7 cellular contexts compared by ENCODE assay signal in the genomic region with DNA sequence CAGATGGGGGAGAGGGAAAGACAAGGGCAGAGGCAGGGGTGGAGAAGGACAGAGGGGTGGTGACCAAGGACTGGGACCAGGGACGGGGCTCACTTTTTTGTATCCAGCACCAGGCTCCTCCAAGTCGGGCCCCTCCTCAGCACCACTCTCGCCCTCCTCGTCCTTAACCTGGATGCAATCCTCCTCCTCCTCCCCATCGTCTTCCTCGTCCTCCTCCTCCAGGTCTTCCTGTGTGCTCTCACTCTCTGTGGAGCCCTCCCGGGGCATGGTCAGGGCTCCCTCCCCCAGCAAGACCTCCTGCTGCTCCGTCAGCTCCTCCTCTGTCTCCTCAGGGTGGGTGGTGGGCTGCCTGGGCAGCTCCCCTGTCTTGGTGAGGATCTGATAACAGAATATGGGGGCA. TPM values are rescaled to one million over a fixed set of nuclear protein-coding genes. Genes with fewer than 3 reads are reported as not detected.
DNase-seq lines count a peak whose midpoint lies in the region; ATAC-seq and TF ChIP-seq lines count a peak whose summit lies in the region.
"Had no signal": no experiment of that assay in that cellular context is flagged by ENCODE, and none has a peak within 500 bp of the region (broad histone marks: within the 10 kb centered on the region; RNA-seq: fewer than 3 reads in every experiment).

No MANE protein-coding gene starts in this region.

- no peaks in the 10 kb centered on the region for H3K9me3 ChIP-seq in mesodermal cell (ENCODE audit: control insufficient read depth, low read length)
- no peaks in the 10 kb centered on the region for H3K9me3 ChIP-seq in CD8-positive, alpha-beta memory T cell (ENCODE audit: low read length)

- H3K4me3 ChIP-seq in mesodermal cell (ENCODE audit: extremely low read depth, insufficient read depth, low read length, poor library complexity, severe bottlenecking) = peak overlapping the region; percentile 1
- H3K4me3 ChIP-seq in CD8-positive, alpha-beta memory T cell (ENCODE audit: low read length) = no peak overlapping the region

- 13 to 22% methylated on average over 4 of the region's 8 CpGs for WGBS in mesodermal cell (ENCODE audit: insufficient coverage in 2 of 2), 2 experiments

- DNase-seq in Calu3 (no peak), WTC11 (ENCODE audit: low spot score) (no peak), endothelial cell (ENCODE audit: low spot score) (no peak)
- DNase-seq in stimulated activated CD4-positive, alpha-beta T cell treated with anti-CD3 and anti-CD28 coated beads, Interleukin-2, amount 100 ng/mL, for 48 hours = no peak
- no peak for DNase-seq in CD8-positive, alpha-beta memory T cell
- DNase-seq: NCI-H774 had no signal

- POLR2A ChIA-PET in WTC11 (lab: Charles Lee) = interaction anchor here (0.6 to 2.4 kb wide), 6 partner anchors 9 to 81 kb away, joined by 3 to 13 read pairs (median 4); partner anchors contain the start of gene G6PC3
- POLR2A ChIA-PET in CD8-positive, alpha-beta memory T cell (lab: Charles Lee) = no interaction called here

- H3K27ac Mint-ChIP-seq in Calu3 (ENCODE audit: unreplicated experiment) (no peak overlapping the region), WTC11 (peak overlapping the region; percentile 87), endothelial cell (ENCODE audit: unreplicated experiment) (no peak overlapping the region)
- H3K27ac Mint-ChIP-seq in CD8-positive, alpha-beta memory T cell = peak overlapping the region in 4 of 8 donors; percentile 29 to 79 (median 40)

- H3K27me3 Mint-ChIP-seq in Calu3 (ENCODE audit: unreplicated experiment) = no peaks in the 10 kb centered on the region
- no peaks in the 10 kb centered on the region for H3K27me3 Mint-ChIP-seq in WTC11 (ENCODE audit: low read depth)
- peaks cover 17% of the 10 kb centered on the region for H3K27me3 Mint-ChIP-seq in endothelial cell (ENCODE audit: unreplicated experiment)
- H3K27me3 Mint-ChIP-seq in CD8-positive, alpha-beta memory T cell = no peaks in the 10 kb centered on the region

- H3K9me3 Mint-ChIP-seq in Calu3 (ENCODE audit: low read depth, unreplicated experiment) (no peaks in the 10 kb centered on the region), WTC11 (no peaks in the 10 kb centered on the region), endothelial cell (ENCODE audit: unreplicated experiment) (no peaks in the 10 kb centered on the region)
- H3K9me3 Mint-ChIP-seq in CD8-positive, alpha-beta memory T cell = no peaks in the 10 kb centered on the region

- CTCF ChIA-PET in Calu3 (lab: Charles Lee) = interaction anchor here (0.6 to 1.4 kb wide), 5 partner anchors 28 to 202 kb away, joined by 3 to 9 read pairs (median 3); partner anchors contain the start of gene HDAC5
- CTCF ChIA-PET in WTC11 (lab: Charles Lee) = interaction anchor here (0.8 to 4.5 kb wide), 15 partner anchors 9 to 258 kb away, joined by 3 to 41 read pairs (median 5); partner anchors contain the start of genes G6PC3, GRN, HDAC5 and HROB
- CTCF ChIA-PET in CD8-positive, alpha-beta memory T cell (lab: Charles Lee) = no interaction called here

- H3K27me3 ChIP-seq in CD8-positive, alpha-beta memory T cell (ENCODE audit: insufficient read depth, low read length, poor library complexity, severe bottlenecking) = no peaks in the 10 kb centered on the region

- no peak for ATAC-seq in WTC11

- no peak for TF ChIP-seq CTCF in Calu3 (IDR thresholded peaks at IDR 0.05; ENCODE audit: unreplicated experiment)
- no peak for TF ChIP-seq CTCF in WTC11 (IDR thresholded peaks at IDR 0.05)
- TF ChIP-seq CTCF in endothelial cell (IDR thresholded peaks at IDR 0.05; ENCODE audit: unreplicated experiment) = no peak

- BruUV-seq in Calu3 (replicated peaks; lab: Mats Ljungman, UMichigan) = no TSS peak

- H3K4me3 Mint-ChIP-seq in Calu3 (ENCODE audit: low read depth, unreplicated experiment) (peak overlapping the region; percentile 31), WTC11 (peak overlapping the region; percentile 55), endothelial cell (ENCODE audit: unreplicated experiment) (no peak overlapping the region)
- no peak overlapping the region for H3K4me3 Mint-ChIP-seq in CD8-positive, alpha-beta memory T cell

- intact Hi-C loops in Calu3 (cut with micrococcal nuclease; ENCODE audit: unreplicated experiment) = no loop called here

- H3K36me3 ChIP-seq in mesodermal cell (ENCODE audit: control insufficient read depth, insufficient read depth, low read length) = peaks cover 67% of the 10 kb centered on the region
- H3K36me3 ChIP-seq in CD8-positive, alpha-beta memory T cell (ENCODE audit: insufficient read depth, low read length) = peaks cover 7% of the 10 kb centered on the region

- H3K36me3 Mint-ChIP-seq in Calu3 (ENCODE audit: insufficient read depth, unreplicated experiment) (peaks cover 29% of the 10 kb centered on the region), WTC11 (peaks cover 31% of the 10 kb centered on the region), endothelial cell (ENCODE audit: low read depth, unreplicated experiment) (peaks cover 18% of the 10 kb centered on the region)
- peaks cover 0 to 72% (median 14%) of the 10 kb centered on the region in 3 donors for H3K36me3 Mint-ChIP-seq in CD8-positive, alpha-beta memory T cell

- H3K4me1 Mint-ChIP-seq in Calu3 (ENCODE audit: low read depth, unreplicated experiment) = peaks cover 13% of the 10 kb centered on the region
- peaks cover 27% of the 10 kb centered on the region for H3K4me1 Mint-ChIP-seq in WTC11
- H3K4me1 Mint-ChIP-seq in endothelial cell (ENCODE audit: unreplicated experiment) = peaks cover 22% of the 10 kb centered on the region
- peaks cover 0 to 11% (median 0%) of the 10 kb centered on the region in 3 donors for H3K4me1 Mint-ChIP-seq in CD8-positive, alpha-beta memory T cell

- peaks cover 40% of the 10 kb centered on the region for H3K4me1 ChIP-seq in mesodermal cell (ENCODE audit: control insufficient read depth, insufficient read depth, low read length, poor library complexity, severe bottlenecking)
- H3K4me1 ChIP-seq in CD8-positive, alpha-beta memory T cell (ENCODE audit: insufficient read depth, low read length) = no peaks in the 10 kb centered on the region

- peak overlapping the region; percentile 89 for H3K27ac ChIP-seq in mesodermal cell (ENCODE audit: low read depth, low read length, severe bottlenecking)
- H3K27ac ChIP-seq in CD8-positive, alpha-beta memory T cell (ENCODE audit: low read depth, low read length) = no peak overlapping the region

TF ChIP-seq in WTC11, 78 proteins besides CTCF, POLR2A, EP300 and RAD21 (continues in another document):
- TF ChIP-seq GTF2I (CRISPR knock-in tag; conservative IDR thresholded peaks at IDR 0.05) = no peak
- TF ChIP-seq, protein P1, sequence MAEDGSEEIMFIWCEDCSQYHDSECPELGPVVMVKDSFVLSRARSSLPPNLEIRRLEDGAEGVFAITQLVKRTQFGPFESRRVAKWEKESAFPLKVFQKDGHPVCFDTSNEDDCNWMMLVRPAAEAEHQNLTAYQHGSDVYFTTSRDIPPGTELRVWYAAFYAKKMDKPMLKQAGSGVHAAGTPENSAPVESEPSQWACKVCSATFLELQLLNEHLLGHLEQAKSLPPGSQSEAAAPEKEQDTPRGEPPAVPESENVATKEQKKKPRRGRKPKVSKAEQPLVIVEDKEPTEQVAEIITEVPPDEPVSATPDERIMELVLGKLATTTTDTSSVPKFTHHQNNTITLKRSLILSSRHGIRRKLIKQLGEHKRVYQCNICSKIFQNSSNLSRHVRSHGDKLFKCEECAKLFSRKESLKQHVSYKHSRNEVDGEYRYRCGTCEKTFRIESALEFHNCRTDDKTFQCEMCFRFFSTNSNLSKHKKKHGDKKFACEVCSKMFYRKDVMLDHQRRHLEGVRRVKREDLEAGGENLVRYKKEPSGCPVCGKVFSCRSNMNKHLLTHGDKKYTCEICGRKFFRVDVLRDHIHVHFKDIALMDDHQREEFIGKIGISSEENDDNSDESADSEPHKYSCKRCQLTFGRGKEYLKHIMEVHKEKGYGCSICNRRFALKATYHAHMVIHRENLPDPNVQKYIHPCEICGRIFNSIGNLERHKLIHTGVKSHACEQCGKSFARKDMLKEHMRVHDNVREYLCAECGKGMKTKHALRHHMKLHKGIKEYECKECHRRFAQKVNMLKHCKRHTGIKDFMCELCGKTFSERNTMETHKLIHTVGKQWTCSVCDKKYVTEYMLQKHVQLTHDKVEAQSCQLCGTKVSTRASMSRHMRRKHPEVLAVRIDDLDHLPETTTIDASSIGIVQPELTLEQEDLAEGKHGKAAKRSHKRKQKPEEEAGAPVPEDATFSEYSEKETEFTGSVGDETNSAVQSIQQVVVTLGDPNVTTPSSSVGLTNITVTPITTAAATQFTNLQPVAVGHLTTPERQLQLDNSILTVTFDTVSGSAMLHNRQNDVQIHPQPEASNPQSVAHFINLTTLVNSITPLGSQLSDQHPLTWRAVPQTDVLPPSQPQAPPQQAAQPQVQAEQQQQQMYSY (CRISPR knock-in tag; IDR thresholded peaks at IDR 0.05) = peak; percentile 95

RNA-seq across cellular contexts. Expression of gene G6PC3, which starts 16.8 kb away (rescaled TPM):
- total RNA-seq in Calu3 (2022) = 99.6 and 103 TPM in 2 replicates
- 121 to 122 TPM (median 121 TPM) in 3 replicates for total RNA-seq in WTC11 (2021)
- 113 TPM for polyA plus RNA-seq in mesodermal cell (2013, experiment 1 of 2)
- polyA plus RNA-seq in mesodermal cell (2013, experiment 2 of 2) = 95.1 TPM
- 113 TPM for total RNA-seq in endothelial cell (ENCODE audit: unreplicated experiment)
- 10 to 100 TPM; 37.1 to 38.3 TPM for total RNA-seq in CD8-positive, alpha-beta memory T cell
- polyA plus RNA-seq in CD8-positive, alpha-beta memory T cell = 27.0 TPM

RNA-seq across cellular contexts. Expression of gene LSM12, which starts 20.8 kb away (rescaled TPM):
- total RNA-seq in Calu3 (2022) (79.5 and 90.6 TPM in 2 replicates), WTC11 (2021) (96.8 to 102 TPM (median 98.0 TPM) in 3 replicates), endothelial cell (ENCODE audit: unreplicated experiment) (63.0 TPM)
- 56.3 TPM for polyA plus RNA-seq in mesodermal cell (2013, experiment 1 of 2)
- 60.4 TPM for polyA plus RNA-seq in mesodermal cell (2013, experiment 2 of 2)
- 10 to 100 TPM; 79.9 to 81.9 TPM for total RNA-seq in CD8-positive, alpha-beta memory T cell
- 80.7 TPM for polyA plus RNA-seq in CD8-positive, alpha-beta memory T cell

RNA-seq across cellular contexts. Expression of gene HDAC5, which starts 36.1 kb away (rescaled TPM):
- total RNA-seq in Calu3 (2022) (22.4 and 22.8 TPM in 2 replicates), WTC11 (2021) (54.0 to 61.6 TPM (median 59.0 TPM) in 3 replicates), endothelial cell (ENCODE audit: unreplicated experiment) (51.4 TPM)
- 93.2 TPM for polyA plus RNA-seq in mesodermal cell (2013, experiment 1 of 2)
- 80.8 TPM for polyA plus RNA-seq in mesodermal cell (2013, experiment 2 of 2)
- 10 to 100 TPM; 22.7 to 24.2 TPM for total RNA-seq in CD8-positive, alpha-beta memory T cell
- polyA plus RNA-seq in CD8-positive, alpha-beta memory T cell = 38.1 TPM

RNA-seq across cellular contexts. Expression of gene HROB, which starts 54.4 kb away (rescaled TPM):
- total RNA-seq in Calu3 (2022) = 24.4 and 24.8 TPM in 2 replicates
- 22.4 to 23.9 TPM (median 23.7 TPM) in 3 replicates for total RNA-seq in WTC11 (2021)
- polyA plus RNA-seq in mesodermal cell (2013, experiment 1 of 2) = 9.4 TPM
- 7.0 TPM for polyA plus RNA-seq in mesodermal cell (2013, experiment 2 of 2)
- 6.1 TPM for total RNA-seq in endothelial cell (ENCODE audit: unreplicated experiment)
- total RNA-seq in CD8-positive, alpha-beta memory T cell = 10 to 100 TPM; 16.2 to 16.5 TPM
- not detected for polyA plus RNA-seq in CD8-positive, alpha-beta memory T cell

Comparison
In these comparisons a context has a peak if more than half of its experiments do, and no peak if none do; other contexts are left out.
1. H3K4me3 Mint-ChIP-seq: peak in Calu3 (single experiment) and WTC11 (single experiment); none in endothelial cell (single experiment) and CD8-positive, alpha-beta memory T cell (0 of 7).